In genomic region chr1:39738622-39739366, GRCh38 we compare ENCODE assay signal across 8 cellular contexts. TPM values are rescaled to one million over a fixed set of nuclear protein-coding genes. Genes with fewer than 3 reads are reported as not detected.
DNase-seq lines count a peak whose midpoint lies in the region; ATAC-seq and TF ChIP-seq lines count a peak whose summit lies in the region.

Gene PPIE (plus strand): TSS chr1:39738882. CDS start chr1:39738901, 19 bp downstream.

- peak within 1 kb of the TSS; percentile 100 for H2AFZ ChIP-seq in GM23338

- peak within 1 kb of the TSS; percentile 78 for H3K4me3 ChIP-seq in GM23338
- H3K4me3 ChIP-seq in MG63 = peak within 1 kb of the TSS; percentile 94

- peaks cover 19% of the 10 kb centered on the region for H4K20me1 ChIP-seq in GM23338 (replicated peaks; ENCODE audit: insufficient read depth)

- H3K27me3 Mint-ChIP-seq in GM23338 (ENCODE audit: insufficient read depth, low read depth, poor library complexity) (peaks cover 25% of the 10 kb centered on the region), nephron progenitor cell (ENCODE audit: low read depth, poor library complexity) (peaks cover 43% of the 10 kb centered on the region)
- H3K27me3 Mint-ChIP-seq in stimulated activated naive CD8-positive, alpha-beta T cell treated with anti-CD3 and anti-CD28 coated beads, Interleukin-15, Interleukin-2, amounts not matched to agents 100 ng/mL and 50 ng/mL, for 24 hours = peaks cover 15% of the 10 kb centered on the region

- H3K9me3 Mint-ChIP-seq in GM23338 (no peaks in the 10 kb centered on the region; the same call in 1 of the 3 replicates), nephron progenitor cell (peaks cover 9% of the 10 kb centered on the region)
- peaks cover 6% of the 10 kb centered on the region for H3K9me3 Mint-ChIP-seq in stimulated activated naive CD8-positive, alpha-beta T cell treated with anti-CD3 and anti-CD28 coated beads, Interleukin-15, Interleukin-2, amounts not matched to agents 100 ng/mL and 50 ng/mL, for 24 hours

- peaks cover 3% of the 10 kb centered on the region for H3K79me2 ChIP-seq in GM23338 (replicated peaks; ENCODE audit: insufficient read depth)

- DNase-seq in DMS114 treated with DMSO at 0.1 percent for 48 hours (lab: John Stamatoyannopoulos, UW; ENCODE audit: unreplicated experiment) (peak; percentile 91), GM23338 (ENCODE audit: low spot score) (peak; percentile 98), MG63 (peak; percentile 94), SIG-M5 (lab: John Stamatoyannopoulos, UW) (peak; percentile 5), fibroblast of the conjunctiva (ENCODE audit: low read depth) (peak; percentile 84), nephron progenitor cell (peak; percentile 89)
- DNase-seq in activated effector memory CD4-positive, alpha-beta T cell treated with anti-CD3 and anti-CD28 coated beads, Interleukin-2, amount 50 U/mL, for 16 hours = peak; percentile 97

- H3K36me3 Mint-ChIP-seq in GM23338 (ENCODE audit: low read depth) (peaks cover 23% of the 10 kb centered on the region), nephron progenitor cell (ENCODE audit: low read depth) (peaks cover 39% of the 10 kb centered on the region)
- H3K36me3 Mint-ChIP-seq in stimulated activated naive CD8-positive, alpha-beta T cell treated with anti-CD3 and anti-CD28 coated beads, Interleukin-15, Interleukin-2, amounts not matched to agents 100 ng/mL and 50 ng/mL, for 24 hours (ENCODE audit: low read depth) = peaks cover 40% of the 10 kb centered on the region

- peaks cover 12% of the 10 kb centered on the region; the same call in 1 of the 2 replicates for H3K9me2 ChIP-seq in GM23338 (ENCODE audit: insufficient read depth)

- H3K27me3 ChIP-seq in GM23338 (ENCODE audit: insufficient read depth) (peaks cover 43% of the 10 kb centered on the region), MG63 (no peaks in the 10 kb centered on the region)

- H3K4me3 Mint-ChIP-seq in GM23338 (peak within 1 kb of the TSS; percentile 97), nephron progenitor cell (peak within 1 kb of the TSS; percentile 97)
- peak within 1 kb of the TSS; percentile 96 for H3K4me3 Mint-ChIP-seq in stimulated activated naive CD8-positive, alpha-beta T cell treated with anti-CD3 and anti-CD28 coated beads, Interleukin-15, Interleukin-2, amounts not matched to agents 100 ng/mL and 50 ng/mL, for 24 hours

- H3K9me3 ChIP-seq in MG63 = no peaks in the 10 kb centered on the region

- peak within 1 kb of the TSS; percentile 86 for H3K4me2 ChIP-seq in GM23338

- H3K4me1 Mint-ChIP-seq in GM23338 (peaks cover 7% of the 10 kb centered on the region), nephron progenitor cell (peaks cover 26% of the 10 kb centered on the region)
- peaks cover 54% of the 10 kb centered on the region for H3K4me1 Mint-ChIP-seq in stimulated activated naive CD8-positive, alpha-beta T cell treated with anti-CD3 and anti-CD28 coated beads, Interleukin-15, Interleukin-2, amounts not matched to agents 100 ng/mL and 50 ng/mL, for 24 hours (ENCODE audit: low read depth)

- H3K4me1 ChIP-seq in GM23338 (ENCODE audit: insufficient read depth) = peaks cover 9% of the 10 kb centered on the region; the same call in 1 of the 2 replicates

- H3K27ac Mint-ChIP-seq in GM23338 (peak within 1 kb of the TSS; percentile 72; the same call in 1 of the 2 replicates), nephron progenitor cell (peak within 1 kb of the TSS; percentile 94)
- peak within 1 kb of the TSS; percentile 94 for H3K27ac Mint-ChIP-seq in stimulated activated naive CD8-positive, alpha-beta T cell treated with anti-CD3 and anti-CD28 coated beads, Interleukin-15, Interleukin-2, amounts not matched to agents 100 ng/mL and 50 ng/mL, for 24 hours

- peak; percentile 98 for ATAC-seq in GM23338

- no peak for TF ChIP-seq CTCF in GM23338 (conservative IDR thresholded peaks at IDR 0.05; ENCODE audit: low read depth in 2 of 2)
- TF ChIP-seq CTCF in nephron progenitor cell (IDR thresholded peaks at IDR 0.05) = no peak

- H3K36me3 ChIP-seq in GM23338 (ENCODE audit: insufficient read depth) (peaks cover 28% of the 10 kb centered on the region), MG63 (peaks cover 38% of the 10 kb centered on the region)

- no peaks in the 10 kb centered on the region for H3F3A ChIP-seq in GM23338 (replicated peaks; ENCODE audit: low read depth)

- 0 out of 2 replicates have a peak within 1 kb of the TSS, but pooled peaks have one; percentile 45 for H3K27ac ChIP-seq in GM23338 (ENCODE audit: low read depth)

TF ChIP-seq in GM23338, 12 proteins besides CTCF, POLR2A, EP300 and RAD21:
- peak; percentile 22; the same call in 1 of the 2 replicates for TF ChIP-seq CREB1 (CRISPR knock-in tag; IDR thresholded peaks at IDR 0.05; ENCODE audit: low read depth)
- peak; percentile 88 for TF ChIP-seq POLR2AphosphoS5 (IDR thresholded peaks at IDR 0.05; ENCODE audit: low read depth)
- TF ChIP-seq, protein P1, sequence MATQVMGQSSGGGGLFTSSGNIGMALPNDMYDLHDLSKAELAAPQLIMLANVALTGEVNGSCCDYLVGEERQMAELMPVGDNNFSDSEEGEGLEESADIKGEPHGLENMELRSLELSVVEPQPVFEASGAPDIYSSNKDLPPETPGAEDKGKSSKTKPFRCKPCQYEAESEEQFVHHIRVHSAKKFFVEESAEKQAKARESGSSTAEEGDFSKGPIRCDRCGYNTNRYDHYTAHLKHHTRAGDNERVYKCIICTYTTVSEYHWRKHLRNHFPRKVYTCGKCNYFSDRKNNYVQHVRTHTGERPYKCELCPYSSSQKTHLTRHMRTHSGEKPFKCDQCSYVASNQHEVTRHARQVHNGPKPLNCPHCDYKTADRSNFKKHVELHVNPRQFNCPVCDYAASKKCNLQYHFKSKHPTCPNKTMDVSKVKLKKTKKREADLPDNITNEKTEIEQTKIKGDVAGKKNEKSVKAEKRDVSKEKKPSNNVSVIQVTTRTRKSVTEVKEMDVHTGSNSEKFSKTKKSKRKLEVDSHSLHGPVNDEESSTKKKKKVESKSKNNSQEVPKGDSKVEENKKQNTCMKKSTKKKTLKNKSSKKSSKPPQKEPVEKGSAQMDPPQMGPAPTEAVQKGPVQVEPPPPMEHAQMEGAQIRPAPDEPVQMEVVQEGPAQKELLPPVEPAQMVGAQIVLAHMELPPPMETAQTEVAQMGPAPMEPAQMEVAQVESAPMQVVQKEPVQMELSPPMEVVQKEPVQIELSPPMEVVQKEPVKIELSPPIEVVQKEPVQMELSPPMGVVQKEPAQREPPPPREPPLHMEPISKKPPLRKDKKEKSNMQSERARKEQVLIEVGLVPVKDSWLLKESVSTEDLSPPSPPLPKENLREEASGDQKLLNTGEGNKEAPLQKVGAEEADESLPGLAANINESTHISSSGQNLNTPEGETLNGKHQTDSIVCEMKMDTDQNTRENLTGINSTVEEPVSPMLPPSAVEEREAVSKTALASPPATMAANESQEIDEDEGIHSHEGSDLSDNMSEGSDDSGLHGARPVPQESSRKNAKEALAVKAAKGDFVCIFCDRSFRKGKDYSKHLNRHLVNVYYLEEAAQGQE (IDR thresholded peaks at IDR 0.05; ENCODE audit: unreplicated experiment) = no peak

RNA-seq across cellular contexts. Expression of gene PPIE, which starts in this region (rescaled TPM):
- 24.3 and 27.8 TPM in 2 replicates for total RNA-seq in GM23338 (2014; rRNA removed; shearing (Covaris generic))
- 50.3 and 51.9 TPM in 2 replicates for polyA plus RNA-seq in GM23338 (2016; fragmentation: Nextera tagmentation; extraction: Ambion mirVana)
- total RNA-seq in MG63 (2014; rRNA removed; shearing (Covaris generic); ENCODE audit: low replicate concordance) = 80.7 and 112 TPM in 2 replicates

Comparison
In these comparisons a context has a peak if more than half of its experiments do, and no peak if none do; other contexts are left out.
1. Peak in every context shown above with its lines: DNase-seq, ATAC-seq, H3K4me3 ChIP-seq and H3K27ac ChIP-seq.
2. DNase-seq: peak in every context shown above with its lines; median percentile 98 in GM23338; 97 in activated effector memory CD4-positive, alpha-beta T cell treated with anti-CD3 and anti-CD28 coated beads, Interleukin-2, amount 50 U/mL, for 16 hours; 94 in MG63; 91 in DMS114 treated with DMSO at 0.1 percent for 48 hours; 89 in nephron progenitor cell; 84 in fibroblast of the conjunctiva; 5 in SIG-M5.